ENCODE assay signal across 8 cellular contexts in genomic region chr10:87761892-87762291, GRCh38. TPM values are rescaled to one million over a fixed set of nuclear protein-coding genes. Genes with fewer than 3 reads are reported as not detected.
A peak's percentile ranks its signal among the peaks of the same experiment; 100 is the strongest.
DNase-seq lines count a peak whose midpoint lies in the region; ATAC-seq and TF ChIP-seq lines count a peak whose summit lies in the region.

No MANE protein-coding gene starts in this region.

- peaks cover 0 to 8% of the 10 kb centered on the region in 2 experiments; a peak in 2 of 4 replicates for H3K4me1 Mint-ChIP-seq in H9

- no peak overlapping the region for H2AK5ac ChIP-seq in H9 (ENCODE audit: insufficient read length, low read length)

- no peak overlapping the region for H3T11ph ChIP-seq in H9 (ENCODE audit: low read length)

- ATAC-seq in stimulated activated naive CD8-positive, alpha-beta T cell treated with anti-CD3 and anti-CD28 coated beads, Interleukin-15, Interleukin-2, amounts not matched to agents 100 U/mL and 50 U/mL, for 24 hours = peak; percentile 99

- H2AFZ ChIP-seq in H9 (ENCODE audit: low read length) = no peak overlapping the region

- peak overlapping the region in 2 of 3 experiments; percentile 49 to 63; a peak in 1 of 7 replicates for H3K27ac Mint-ChIP-seq in H9

- no peak overlapping the region for H2BK120ac ChIP-seq in H9 (ENCODE audit: low read depth, low read length, poor library complexity, severe bottlenecking)

- H3K9ac ChIP-seq in H9 (ENCODE audit: extremely low read depth, insufficient read length, low read length) = no peak overlapping the region

- H3K36me3 Mint-ChIP-seq in H9 (ENCODE audit: insufficient read depth in 1 of 3, low read depth in 3 of 3) = peaks cover 4 to 26% (median 18%) of the 10 kb centered on the region in 3 experiments; a peak in 6 of 7 replicates

- H4K5ac ChIP-seq in H9 (ENCODE audit: insufficient read length, low read depth, low read length) = no peak overlapping the region

- no peaks in the 10 kb centered on the region for H3K9me3 Mint-ChIP-seq in H9

- H3K23me2 ChIP-seq in H9 (ENCODE audit: insufficient read length, low read depth, low read length, poor library complexity, severe bottlenecking) = no peaks in the 10 kb centered on the region

- H3K18ac ChIP-seq in H9 (ENCODE audit: insufficient read length, low read depth, low read length) = no peak overlapping the region

- H3K4ac ChIP-seq in H9 (ENCODE audit: low read depth, low read length) = no peak overlapping the region

- no peak overlapping the region for H2BK12ac ChIP-seq in H9 (ENCODE audit: insufficient read length, low read depth, low read length)

- H2BK15ac ChIP-seq in H9 (ENCODE audit: low read depth, low read length) = no peak overlapping the region

- H3K4me2 ChIP-seq in H9 (ENCODE audit: insufficient read depth, insufficient read length, low read length) = no peak overlapping the region

- H4K8ac ChIP-seq in H9 (replicated peaks; ENCODE audit: insufficient read length, low read depth, low read length) = no peak overlapping the region

- no peak overlapping the region for H3K23ac ChIP-seq in H9 (ENCODE audit: insufficient read length, low read depth, low read length)

- H3K4me3 ChIP-seq in HAP-1 = no peak overlapping the region
- no peak overlapping the region for H3K4me3 ChIP-seq in effector memory CD4-positive, alpha-beta T cell (ENCODE audit: insufficient read depth, low read depth, low read length, poor library complexity, severe bottlenecking)

- H3K36me3 ChIP-seq in HAP-1 (replicated peaks) = no peaks in the 10 kb centered on the region; the same call in 1 of the 2 replicates
- H3K36me3 ChIP-seq in effector memory CD4-positive, alpha-beta T cell (ENCODE audit: control insufficient read depth, insufficient read depth, low read length) = peaks cover 14% of the 10 kb centered on the region

- no peaks in the 10 kb centered on the region for H3K79me1 ChIP-seq in H9 (ENCODE audit: insufficient read depth, low read depth, low read length, poor library complexity, severe bottlenecking)

- H3K56ac ChIP-seq in H9 (ENCODE audit: insufficient read length, low read depth, low read length) = no peak overlapping the region

- H2BK5ac ChIP-seq in H9 (ENCODE audit: insufficient read length, low read length) = no peak overlapping the region

- DNase-seq in DMS53 (lab: John Stamatoyannopoulos, UW) (peak; percentile 54), H9 (no peak), RPMI7951 (ENCODE audit: low read depth) (peak; percentile 76), fibroblast of gingiva (ENCODE audit: low read depth) (peak; percentile 81), HAP-1 (ENCODE audit: low spot score in 2 of 2) (no peak), germinal center (ENCODE audit: low spot score) (no peak)
- DNase-seq in stimulated activated naive CD8-positive, alpha-beta T cell treated with anti-CD3 and anti-CD28 coated beads, Interleukin-15, Interleukin-2, amounts not matched to agents 100 U/mL and 50 U/mL, for 24 hours = peak; percentile 42
- no peak for DNase-seq in effector memory CD4-positive, alpha-beta T cell

- in situ Hi-C loops in HAP-1 (cut with MboI; ENCODE audit: low sequenced_read_pairs) = no loop called here

- no peaks in the 10 kb centered on the region for H3K27me3 ChIP-seq in H9 (ENCODE audit: insufficient read depth, low read length)
- H3K27me3 ChIP-seq in HAP-1 (ENCODE audit: low read depth) = no peaks in the 10 kb centered on the region
- no peaks in the 10 kb centered on the region for H3K27me3 ChIP-seq in effector memory CD4-positive, alpha-beta T cell (replicated peaks; ENCODE audit: control insufficient read depth, insufficient read depth, low read length, poor library complexity, severe bottlenecking)

- H3K27me3 Mint-ChIP-seq in H9 (ENCODE audit: low read depth) = no peaks in the 10 kb centered on the region

- H2BK20ac ChIP-seq in H9 (ENCODE audit: low read depth, low read length, poor library complexity, severe bottlenecking) = no peak overlapping the region

- no CpG with 5 or more reads among the region's 2 CpGs for WGBS in H9 (ENCODE audit: extremely low coverage, insufficient read length, low lambda C conversion rate)

- no peak overlapping the region for H3K4me3 Mint-ChIP-seq in H9

- H3K27ac ChIP-seq in H9 (ENCODE audit: insufficient read length, low read depth, low read length) = no peak overlapping the region
- H3K27ac ChIP-seq in effector memory CD4-positive, alpha-beta T cell (ENCODE audit: insufficient read depth, low read length, poor library complexity, severe bottlenecking) = no peak overlapping the region

- no peak for TF ChIP-seq CTCF in H9 (conservative IDR thresholded peaks at IDR 0.05)

- H3K9me3 ChIP-seq in H9 (ENCODE audit: control insufficient read depth, low read depth, low read length) (no peaks in the 10 kb centered on the region), HAP-1 (no peaks in the 10 kb centered on the region)
- no peaks in the 10 kb centered on the region for H3K9me3 ChIP-seq in effector memory CD4-positive, alpha-beta T cell (ENCODE audit: control insufficient read depth, low read length)

- no peaks in the 10 kb centered on the region for H3K79me2 ChIP-seq in H9 (ENCODE audit: insufficient read depth, low read length)

- no peaks in the 10 kb centered on the region for H4K20me1 ChIP-seq in H9 (ENCODE audit: control insufficient read depth, insufficient read depth, insufficient read length)

- H3K14ac ChIP-seq in H9 (ENCODE audit: insufficient read depth, low read length) = no peak overlapping the region

- no peak overlapping the region for H4K91ac ChIP-seq in H9 (ENCODE audit: insufficient read length, low read depth, low read length)

- H3K4me1 ChIP-seq in H9 (ENCODE audit: insufficient read depth, low read length) (no peaks in the 10 kb centered on the region; the same call in 1 of the 2 replicates), HAP-1 (peaks cover 29% of the 10 kb centered on the region)
- H3K4me1 ChIP-seq in effector memory CD4-positive, alpha-beta T cell (ENCODE audit: control insufficient read depth, insufficient read depth, low read length, poor library complexity, severe bottlenecking) = no peaks in the 10 kb centered on the region

RNA-seq across cellular contexts. Expression of gene ATAD1, which starts 56.1 kb away (rescaled TPM):
- total RNA-seq in H9 (2021) = 38.7 and 39.7 TPM in 2 replicates
- not detected in 2 replicates for total RNA-seq in RPMI7951 (2014; rRNA removed; shearing (Covaris generic))

Comparison
In these comparisons a context has a peak if more than half of its experiments do, and no peak if none do; other contexts are left out.
1. DNase-seq: peak in DMS53 (single experiment), RPMI7951 (single experiment), fibroblast of gingiva (single experiment) and stimulated activated naive CD8-positive, alpha-beta T cell treated with anti-CD3 and anti-CD28 coated beads, Interleukin-15, Interleukin-2, amounts not matched to agents 100 U/mL and 50 U/mL, for 24 hours (single experiment); none in H9 (single experiment), HAP-1 (0 of 2), germinal center (single experiment) and effector memory CD4-positive, alpha-beta T cell (0 of 3).
2. RNA of gene ATAD1, which starts 56.1 kb away (total RNA-seq): 38.7 to 39.7 TPM in H9; not detected in RPMI7951; every median in the first group is over 10 times any median in the second.